12 cellular contexts compared by ENCODE assay signal in the genomic region with DNA sequence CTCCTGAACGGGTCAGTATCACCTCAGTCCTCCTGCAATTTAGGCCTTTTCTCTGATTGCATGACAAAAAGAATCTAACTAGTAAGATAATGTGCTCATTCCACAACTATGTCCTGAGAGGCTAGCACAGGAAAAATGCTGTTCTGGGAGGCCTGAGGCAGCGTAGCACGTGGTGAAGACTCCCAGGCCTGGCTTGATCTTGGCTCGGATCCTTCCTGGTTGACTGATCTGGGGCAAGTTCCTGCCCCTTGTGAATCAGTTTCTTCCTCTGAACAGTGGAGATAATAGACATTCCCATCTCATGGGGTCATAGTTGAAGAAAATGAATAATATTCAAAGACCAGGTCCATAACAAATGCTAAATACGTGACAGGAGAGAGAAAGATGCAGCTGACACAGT. TPM values are rescaled to one million over a fixed set of nuclear protein-coding genes. Genes with fewer than 3 reads are reported as not detected.
DNase-seq lines count a peak whose midpoint lies in the region; ATAC-seq, FAIRE-seq and TF ChIP-seq lines count a peak whose summit lies in the region.
"Had no signal": no experiment of that assay in that cellular context is flagged by ENCODE, and none has a peak within 500 bp of the region (broad histone marks: within the 10 kb centered on the region; RNA-seq: fewer than 3 reads in every experiment).

No MANE protein-coding gene starts in this region.

- no peaks in the 10 kb centered on the region for H3K36me3 ChIP-seq in GM12878 (ENCODE audit: control insufficient read depth in 2 of 2, insufficient read depth in 2 of 2, low read length in 1 of 2)
- H3K36me3 ChIP-seq in left lung, result no peaks in the 10 kb centered on the region
- H3K36me3 ChIP-seq: lower lobe of right lung had no signal

- POLR2A ChIA-PET in GM12878 (lab: Charles Lee), result interaction anchor here (0.9 kb wide), 1 partner anchor 15 kb away, joined by 3 read pairs; no protein-coding TSS in a partner anchor

- no peak overlapping the region for H3K4me2 ChIP-seq in GM12878 (ENCODE audit: control insufficient read depth, insufficient read depth)

- no peaks in the 10 kb centered on the region for H3K79me2 ChIP-seq in GM12878 (ENCODE audit: control insufficient read depth, insufficient read depth, low read length)

- H3K27ac ChIP-seq in GM12878 (ENCODE audit: control insufficient read depth, insufficient read depth), result no peak overlapping the region
- H3K27ac ChIP-seq in left lung, result no peak overlapping the region
- H3K27ac ChIP-seq: lower lobe of right lung had no signal

- TF ChIP-seq RAD21 in GM12878 (IDR thresholded peaks at IDR 0.05; ENCODE audit: insufficient read depth, low read depth, low read length), result no peak

- in situ Hi-C loops in GM12878 (cut with MboI), result no loop called here

- DNase-seq in HPDE6-E6E7 (ENCODE audit: extremely low spot score), result peak; percentile 71
- no peak for DNase-seq in GM12878 (ENCODE audit: low read depth, low spot score)
- peak; percentile 97 for DNase-seq in iris pigment epithelial cell (ENCODE audit: low read depth)
- DNase-seq in stromal cell of bone marrow (ENCODE audit: low read depth), result peak; percentile 95
- DNase-seq in cortex of kidney (lab: John Stamatoyannopoulos, UW), result no peak
- DNase-seq in GDM1 (lab: John Stamatoyannopoulos, UW), result no peak
- no peak for DNase-seq in NCI-H2081 (lab: John Stamatoyannopoulos, UW)
- DNase-seq in left lung, result no peak
- DNase-seq: activated B cell treated with CpG ODN at 0.5 μM for 24 hours, caudate nucleus, lower lobe of right lung, NCI-H526 had no signal

- no peak for TF ChIP-seq POLR2A in GM12878 (IDR thresholded peaks at IDR 0.05; ENCODE audit: low read depth, low read length)

- 0 out of 2 replicates have a peak overlapping the region, but pooled peaks have one; percentile 34 for H2AFZ ChIP-seq in GM12878 (ENCODE audit: control insufficient read depth, low read depth, low read length)

- SMC1A ChIA-PET in GM12878 (lab: Charles Lee; ENCODE audit: uncharacterized antibody, unreplicated experiment), result interaction anchor here (1.3 kb wide), 1 partner anchor 9 kb away, joined by 3 read pairs; no protein-coding TSS in a partner anchor

- no peak for FAIRE-seq in GM12878 (lab: Jason Lieb, UNC)

- H3K9ac ChIP-seq in GM12878 (ENCODE audit: control insufficient read depth, insufficient read depth, low read length), result no peak overlapping the region

- H4K20me1 ChIP-seq in GM12878 (ENCODE audit: control insufficient read depth, insufficient read depth), result no peaks in the 10 kb centered on the region

- no peak overlapping the region for H3K4me3 ChIP-seq in GM12878
- H3K4me3 ChIP-seq in left lung, result no peak overlapping the region
- H3K4me3 ChIP-seq: lower lobe of right lung had no signal

- TF ChIP-seq CTCF in GM12878 (IDR thresholded peaks at IDR 0.05 in 2 of 3, conservative IDR thresholded peaks at IDR 0.05 in 1 of 3; ENCODE audit: control insufficient read depth in 2 of 3, extremely low read depth in 1 of 3, insufficient read depth in 1 of 3, low read depth in 3 of 3, low read length in 3 of 3), result no peak
- no peak for TF ChIP-seq CTCF in left lung (IDR thresholded peaks at IDR 0.05)

- H3K27me3 ChIP-seq in GM12878 (replicated peaks in 1 of 2; ENCODE audit: control insufficient read depth in 2 of 2, insufficient read depth in 2 of 2, low read length in 1 of 2), result no peaks in the 10 kb centered on the region; a peak in 1 of 4 replicates
- no peaks in the 10 kb centered on the region for H3K27me3 ChIP-seq in left lung

- ATAC-seq in GM12878, result no peak
- ATAC-seq in left lung, result no peak
- ATAC-seq: lower lobe of right lung had no signal

- TF ChIP-seq EP300 in GM12878 (IDR thresholded peaks at IDR 0.05; ENCODE audit: borderline replicate concordance in 1 of 2, control insufficient read depth in 1 of 2, low read depth in 2 of 2, low read length in 2 of 2), result no peak

- intact Hi-C loops in GM12878 (cut with micrococcal nuclease; ENCODE audit: unreplicated experiment), result no loop called here
- intact Hi-C loops in left lung (cut with DNase I), result no loop called here

- RAD21 ChIA-PET in GM12878 (lab: Charles Lee; ENCODE audit: unreplicated experiment), result no interaction called here

- H3K4me1 ChIP-seq in GM12878 (ENCODE audit: control insufficient read depth, insufficient read depth, low read length), result no peaks in the 10 kb centered on the region
- H3K4me1 ChIP-seq in left lung, result peaks cover 0 to 3% of the 10 kb centered on the region in 2 donors

- BruUV-seq in GM12878 (replicated peaks; lab: Mats Ljungman, UMichigan), result no TSS peak

- CTCF ChIA-PET in GM12878 (lab: Yijun Ruan, JAX), result interaction anchor here (0.6 kb wide), 1 partner anchor 105 kb away, joined by 3 read pairs; the partner anchor contains the start of gene ZC3H8

- H3K9me3 ChIP-seq in GM12878 (replicated peaks; ENCODE audit: control insufficient read depth, insufficient read depth, low read length) (no peaks in the 10 kb centered on the region), left lung (no peaks in the 10 kb centered on the region)
- H3K9me3 ChIP-seq: lower lobe of right lung had no signal

- WGBS in GM12878 (ENCODE audit: insufficient coverage, insufficient replicate concordance, low lambda C conversion rate, missing lambda C conversion rate), result 50% methylated on average over 5 of the region's 5 CpGs

TF ChIP-seq in GM12878, 131 proteins besides CTCF, POLR2A, EP300 and RAD21 (continues in another document):
- TF ChIP-seq ATF7 (IDR thresholded peaks at IDR 0.05; ENCODE audit: low read depth) (no peak), NFYA (IDR thresholded peaks at IDR 0.05; ENCODE audit: borderline replicate concordance, low read depth, low read length) (no peak), BCL11A (IDR thresholded peaks at IDR 0.05; ENCODE audit: low read depth, low read length) (no peak), ESRRA (IDR thresholded peaks at IDR 0.05; ENCODE audit: low read length) (no peak), HDAC2 (IDR thresholded peaks at IDR 0.05) (no peak), WRNIP1 (IDR thresholded peaks at IDR 0.05; ENCODE audit: borderline replicate concordance, low read depth, low read length) (no peak), RELB (IDR thresholded peaks at IDR 0.05; ENCODE audit: low read depth) (no peak), ZBED1 (IDR thresholded peaks at IDR 0.05; ENCODE audit: borderline replicate concordance) (no peak), KLF5 (IDR thresholded peaks at IDR 0.05; ENCODE audit: partially characterized antibody) (no peak)
- TF ChIP-seq, protein P1, sequence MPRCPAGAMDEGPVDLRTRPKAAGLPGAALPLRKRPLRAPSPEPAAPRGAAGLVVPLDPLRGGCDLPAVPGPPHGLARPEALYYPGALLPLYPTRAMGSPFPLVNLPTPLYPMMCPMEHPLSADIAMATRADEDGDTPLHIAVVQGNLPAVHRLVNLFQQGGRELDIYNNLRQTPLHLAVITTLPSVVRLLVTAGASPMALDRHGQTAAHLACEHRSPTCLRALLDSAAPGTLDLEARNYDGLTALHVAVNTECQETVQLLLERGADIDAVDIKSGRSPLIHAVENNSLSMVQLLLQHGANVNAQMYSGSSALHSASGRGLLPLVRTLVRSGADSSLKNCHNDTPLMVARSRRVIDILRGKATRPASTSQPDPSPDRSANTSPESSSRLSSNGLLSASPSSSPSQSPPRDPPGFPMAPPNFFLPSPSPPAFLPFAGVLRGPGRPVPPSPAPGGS (IDR thresholded peaks at IDR 0.05; ENCODE audit: borderline replicate concordance, insufficient read depth, low read depth, low read length, poor library complexity, severe bottlenecking), result no peak
- TF ChIP-seq, protein P2, sequence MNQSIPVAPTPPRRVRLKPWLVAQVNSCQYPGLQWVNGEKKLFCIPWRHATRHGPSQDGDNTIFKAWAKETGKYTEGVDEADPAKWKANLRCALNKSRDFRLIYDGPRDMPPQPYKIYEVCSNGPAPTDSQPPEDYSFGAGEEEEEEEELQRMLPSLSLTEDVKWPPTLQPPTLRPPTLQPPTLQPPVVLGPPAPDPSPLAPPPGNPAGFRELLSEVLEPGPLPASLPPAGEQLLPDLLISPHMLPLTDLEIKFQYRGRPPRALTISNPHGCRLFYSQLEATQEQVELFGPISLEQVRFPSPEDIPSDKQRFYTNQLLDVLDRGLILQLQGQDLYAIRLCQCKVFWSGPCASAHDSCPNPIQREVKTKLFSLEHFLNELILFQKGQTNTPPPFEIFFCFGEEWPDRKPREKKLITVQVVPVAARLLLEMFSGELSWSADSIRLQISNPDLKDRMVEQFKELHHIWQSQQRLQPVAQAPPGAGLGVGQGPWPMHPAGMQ (IDR thresholded peaks at IDR 0.05; ENCODE audit: borderline replicate concordance), result no peak

RNA-seq across cellular contexts. Expression of gene FBLN7, which starts 12.3 kb away (rescaled TPM):
- 0.25 and 0.47 TPM in 2 replicates for total RNA-seq in GM12878 (2013; cell fraction: nucleolus; rRNA removed)
- total RNA-seq in GM12878 (2014; rRNA removed) (0.05 TPM in 1 of 2 replicates, not detected in the other), GM12878 (2014; rRNA removed; fragmentation: Illumina TruSeq; extraction: Trizol) (not detected in 2 replicates), GM12878 (2021) (0.10 TPM in 1 of 2 replicates, not detected in the other), left lung (1 to 10 TPM; 2.6 to 3.1 TPM)
- polyA plus RNA-seq in GM12878 (2011; ENCODE audit: low read depth), result not detected
- polyA plus RNA-seq in GM12878 (2011; rRNA removed) (0.01 TPM in 1 of 2 replicates, not detected in the other), GM12878 (2014; fragmentation: Illumina TruSeq; extraction: Trizol) (0.01 TPM in 1 of 2 replicates, not detected in the other), GM12878 (2014; fragmentation: Nextera tagmentation; extraction: Ambion mirVana) (not detected), GM12878 (2014; rRNA removed) (0.11 TPM in 1 of 2 replicates, not detected in the other), GM12878 (2016; fragmentation: Nextera tagmentation; extraction: Ambion mirVana) (not detected)
- polyA plus RNA-seq in GM12878 (2011; cell fraction: cytosol; rRNA removed), result not detected in 2 replicates
- 0.06 and 0.19 TPM in 2 replicates for polyA plus RNA-seq in GM12878 (2011; cell fraction: nucleus; rRNA removed)
- polyA plus RNA-seq in GM12878 (2012), result not detected in 2 replicates
- polyA minus RNA-seq in GM12878 (2011; rRNA and poly(A)+ RNA removed), result 0.05 TPM in 1 of 2 replicates, not detected in the other
- not detected in 2 replicates for polyA minus RNA-seq in GM12878 (2011; cell fraction: cytosol; rRNA and poly(A)+ RNA removed)
- polyA minus RNA-seq in GM12878 (2011; cell fraction: nucleus; rRNA and poly(A)+ RNA removed), result 0.10 and 0.12 TPM in 2 replicates

Comparison
In these comparisons a context has a peak if more than half of its experiments do, and no peak if none do; other contexts are left out.
1. DNase-seq: peak in HPDE6-E6E7 (single experiment), iris pigment epithelial cell (single experiment) and stromal cell of bone marrow (single experiment); none in GM12878 (single experiment), cortex of kidney (single experiment), GDM1 (single experiment), NCI-H2081 (0 of 2) and left lung (0 of 2).